Comparison of ENCODE assay signal across 8 cellular contexts in the genomic region with DNA sequence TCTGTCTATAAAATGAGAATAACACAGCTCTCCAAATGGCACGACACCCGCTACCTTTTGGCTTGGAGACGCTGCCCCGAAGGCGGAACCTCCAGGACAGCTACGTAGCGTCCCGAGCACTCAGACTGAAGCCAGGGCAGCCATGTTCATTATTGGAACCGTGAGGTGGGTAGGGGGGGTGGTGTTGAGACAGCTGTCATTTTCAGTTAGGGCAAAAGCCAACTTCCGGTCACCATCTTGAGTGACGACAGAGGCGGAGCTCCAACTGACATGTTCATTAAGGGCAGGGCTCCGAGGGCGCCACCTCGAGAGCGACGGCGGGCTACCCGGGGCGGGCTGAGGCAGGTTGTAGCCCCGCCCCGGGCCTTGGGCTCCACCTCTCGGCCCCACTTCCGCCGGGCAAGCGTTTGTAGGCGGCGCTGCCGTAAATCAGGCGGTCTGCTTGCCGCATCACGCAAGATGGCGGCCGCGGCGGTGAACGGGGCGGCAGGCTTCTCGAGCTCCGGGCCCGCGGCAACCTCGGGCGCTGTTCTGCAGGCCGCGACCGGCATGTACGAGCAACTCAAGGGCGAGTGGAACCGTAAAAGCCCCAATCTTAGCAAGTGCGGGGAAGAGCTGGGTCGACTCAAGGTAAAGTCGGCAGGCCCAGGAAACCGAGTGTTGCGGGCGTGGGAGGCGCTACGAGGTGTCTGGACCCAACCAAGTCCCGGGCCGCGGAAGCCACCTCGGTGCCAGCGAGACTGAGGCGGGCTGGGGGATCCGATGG. TPM values are rescaled to one million over a fixed set of nuclear protein-coding genes. Genes with fewer than 3 reads are reported as not detected.
DNase-seq lines count a peak whose midpoint lies in the region; ATAC-seq and TF ChIP-seq lines count a peak whose summit lies in the region.

A gene (plus strand): TSS at position 240 of the 766 bp plus-strand sequence. CDS start 31 bp downstream, at position 271.

- peak within 1 kb of the TSS; percentile 87 for H3K4me2 ChIP-seq in OCI-LY3 (ENCODE audit: low read length)

- H3K4me3 ChIP-seq in OCI-LY3 (ENCODE audit: low read length) = peak within 1 kb of the TSS; percentile 82

- H3K4me1 Mint-ChIP-seq in endothelial cell (ENCODE audit: unreplicated experiment) (peaks cover 22% of the 10 kb centered on the region), mesothelial cell of epicardium (peaks cover 21% of the 10 kb centered on the region)

- no peaks in the 10 kb centered on the region for H3K27me3 ChIP-seq in OCI-LY3 (ENCODE audit: low read depth, low read length)

- peak within 1 kb of the TSS; percentile 90 for H3K9ac ChIP-seq in OCI-LY3 (ENCODE audit: low read length)

- H3K9me3 ChIP-seq in OCI-LY3 (ENCODE audit: insufficient read depth, low read length) = no peaks in the 10 kb centered on the region

- H3K36me3 Mint-ChIP-seq in endothelial cell (ENCODE audit: low read depth, unreplicated experiment) (peaks cover 3% of the 10 kb centered on the region), mesothelial cell of epicardium (peaks cover 3% of the 10 kb centered on the region)

- peaks cover 41% of the 10 kb centered on the region for H3K79me2 ChIP-seq in OCI-LY3 (ENCODE audit: low read length)

- H3K9me3 Mint-ChIP-seq in endothelial cell (ENCODE audit: unreplicated experiment) = no peaks in the 10 kb centered on the region
- no peaks in the 10 kb centered on the region for H3K9me3 Mint-ChIP-seq in mesothelial cell of epicardium

- peak within 1 kb of the TSS; percentile 56 for H2AFZ ChIP-seq in OCI-LY3 (ENCODE audit: low read depth, low read length)

- TF ChIP-seq CTCF in OCI-LY3 (IDR thresholded peaks at IDR 0.05; ENCODE audit: low read depth, low read length) = peak; percentile 39
- TF ChIP-seq CTCF in endothelial cell (IDR thresholded peaks at IDR 0.05; ENCODE audit: unreplicated experiment) = no peak
- no peak for TF ChIP-seq CTCF in mesothelial cell of epicardium (IDR thresholded peaks at IDR 0.05; ENCODE audit: unreplicated experiment)

- peak within 1 kb of the TSS; percentile 58 for H3K27ac ChIP-seq in OCI-LY3 (ENCODE audit: low read length)

- H3K4me3 Mint-ChIP-seq in endothelial cell (ENCODE audit: unreplicated experiment) (peak within 1 kb of the TSS; percentile 99), mesothelial cell of epicardium (peak within 1 kb of the TSS; percentile 97)

- peak; percentile 88 for ATAC-seq in GM21515 (IDR thresholded peaks at IDR 0.05; ENCODE audit: unreplicated experiment)

- H3K4me1 ChIP-seq in OCI-LY3 (ENCODE audit: low read length) = peaks cover 14% of the 10 kb centered on the region

- peaks cover 3% of the 10 kb centered on the region for H3K27me3 Mint-ChIP-seq in endothelial cell (ENCODE audit: unreplicated experiment)
- H3K27me3 Mint-ChIP-seq in mesothelial cell of epicardium (ENCODE audit: low read depth) = peaks cover 19% of the 10 kb centered on the region

- peaks cover 4% of the 10 kb centered on the region; the same call in 1 of the 2 replicates for H4K20me1 ChIP-seq in OCI-LY3 (ENCODE audit: insufficient read depth, low read length)

- peak within 1 kb of the TSS; percentile 95 for H3K27ac Mint-ChIP-seq in endothelial cell (ENCODE audit: unreplicated experiment)
- H3K27ac Mint-ChIP-seq in mesothelial cell of epicardium = peak within 1 kb of the TSS; percentile 98

- H3K36me3 ChIP-seq in OCI-LY3 (replicated peaks; ENCODE audit: low read depth, low read length) = peaks cover 24% of the 10 kb centered on the region

- DNase-seq in DMS 273 treated with DMSO at 0.1 percent for 48 hours (lab: John Stamatoyannopoulos, UW) (peak; percentile 98), HuH-7 (ENCODE audit: low spot score) (peak; percentile 100), endothelial cell (ENCODE audit: low spot score) (peak; percentile 98), mesothelial cell of epicardium (ENCODE audit: low spot score in 2 of 2, unreplicated experiment in 2 of 2) (peak; percentile 90 to 94)
- peak; percentile 97 for DNase-seq in activated CD8-positive, alpha-beta memory T cell treated with anti-CD3 and anti-CD28 coated beads, Interleukin-2, amount 50 U/mL, for 48 hours
- peak; percentile 98 for DNase-seq in stimulated activated CD8-positive, alpha-beta memory T cell treated with anti-CD3 and anti-CD28 coated beads, Interleukin-15, amount 100 ng/mL, for 48 hours (ENCODE audit: low read depth in 2 of 2)

RNA-seq across cellular contexts. Expression of the gene that starts here (rescaled TPM):
- total RNA-seq in endothelial cell (ENCODE audit: unreplicated experiment) = 137 TPM
- total RNA-seq in mesothelial cell of epicardium = 131 to 144 TPM (median 135 TPM) in 3 replicates

Comparison
In these comparisons a context has a peak if more than half of its experiments do, and no peak if none do; other contexts are left out.
1. Peak in every context shown above with its lines: DNase-seq, ATAC-seq, H3K4me3 ChIP-seq and H3K27ac ChIP-seq.